In the genomic region with DNA sequence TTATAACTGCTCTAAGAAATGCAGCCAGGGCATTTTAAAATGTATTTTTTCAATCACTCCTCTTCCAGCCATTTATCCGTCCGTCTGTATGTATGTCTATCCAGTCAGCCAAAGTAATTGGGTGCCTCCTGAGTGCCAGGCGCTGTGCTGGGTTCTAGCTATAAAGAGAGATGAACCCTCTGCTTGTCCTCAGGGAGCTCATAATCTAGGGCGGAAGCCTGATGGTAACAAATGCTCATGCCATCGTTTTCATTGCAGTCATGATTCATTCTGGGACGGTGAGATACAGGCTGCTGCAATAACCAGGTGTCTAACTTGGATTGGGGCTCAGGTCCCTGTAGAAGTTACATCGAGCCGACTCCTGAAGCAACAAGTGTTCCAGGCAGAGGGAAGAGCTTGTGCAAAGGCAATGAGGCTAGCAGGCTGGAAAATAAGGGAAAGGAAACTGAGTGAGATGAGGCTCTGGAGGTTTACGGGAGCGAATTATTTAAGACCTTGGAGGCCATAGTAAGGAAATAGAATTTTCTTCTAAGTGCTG, we compare ENCODE assay signal across 8 cellular contexts. TPM values are rescaled to one million over a fixed set of nuclear protein-coding genes. Genes with fewer than 3 reads are reported as not detected.
DNase-seq lines count a peak whose midpoint lies in the region; ATAC-seq, FAIRE-seq and TF ChIP-seq lines count a peak whose summit lies in the region.

No MANE protein-coding gene starts in this region.

- TF ChIP-seq CTCF in kidney (IDR thresholded peaks at IDR 0.05; ENCODE audit: borderline replicate concordance, extremely low read depth, insufficient read depth) (no peak), testis (IDR thresholded peaks at IDR 0.05) (peak in 1 of 3 experiments; percentile 12)

- peaks cover 57% of the 10 kb centered on the region for H3K4me1 Mint-ChIP-seq in activated CD4-positive, alpha-beta T cell treated with anti-CD3 and anti-CD28 coated beads, Interleukin-2, amount 10 ng/mL, durations not matched to agents 24 days and 14 days

- no peaks in the 10 kb centered on the region for H3K9me3 Mint-ChIP-seq in activated CD4-positive, alpha-beta T cell treated with anti-CD3 and anti-CD28 coated beads, Interleukin-2, amount 10 ng/mL, durations not matched to agents 24 days and 14 days
- peaks cover 5% of the 10 kb centered on the region in 2 donors for H3K9me3 Mint-ChIP-seq in activated naive CD4-positive, alpha-beta T cell treated with anti-CD3 and anti-CD28 coated beads, Interleukin-2, amount 50 U/mL, for 72 hours

- 39 to 47% methylated on average over 10 of the region's 10 CpGs for WGBS in testis, 2 donors

- no peaks in the 10 kb centered on the region for H3K36me3 ChIP-seq in kidney (ENCODE audit: control insufficient read depth in 1 of 2, insufficient read depth in 2 of 2, low read length in 2 of 2)
- no peaks in the 10 kb centered on the region for H3K36me3 ChIP-seq in testis (ENCODE audit: low read depth, missing control alignments)

- intact Hi-C loops in activated CD4-positive, alpha-beta T cell treated with anti-CD3 and anti-CD28 coated beads, Interleukin-2, amount 10 ng/mL, durations not matched to agents 24 days and 14 days (cut with micrococcal nuclease), result loop anchor here (2.0 kb wide), 1 partner anchor 138 kb away; no protein-coding TSS in a partner anchor
- intact Hi-C loops in kidney (cut with DNase I), result loop anchor here (5.0 to 10.0 kb wide), 2 partner anchors 48 to 356 kb away; no protein-coding TSS in a partner anchor
- intact Hi-C loops in testis (cut with DNase I; ENCODE audit: low total_unique reads), result loop anchor here (10.0 kb wide), 1 partner anchor 46 kb away; no protein-coding TSS in a partner anchor

- peak overlapping the region; percentile 39 to 59 for H3K9ac ChIP-seq in kidney (ENCODE audit: low read length in 2 of 2)

- peaks cover 0 to 15% of the 10 kb centered on the region in 2 donors for H3K4me1 ChIP-seq in kidney (ENCODE audit: control insufficient read depth in 1 of 2, insufficient read depth in 1 of 2, low read depth in 1 of 2, low read length in 2 of 2)
- H3K4me1 ChIP-seq in testis, result peaks cover 23% of the 10 kb centered on the region

- peaks cover 5% of the 10 kb centered on the region for H3K36me3 Mint-ChIP-seq in activated CD4-positive, alpha-beta T cell treated with anti-CD3 and anti-CD28 coated beads, Interleukin-2, amount 10 ng/mL, durations not matched to agents 24 days and 14 days (ENCODE audit: low read depth)
- peaks cover 0 to 5% of the 10 kb centered on the region in 2 donors for H3K36me3 Mint-ChIP-seq in activated naive CD4-positive, alpha-beta T cell treated with anti-CD3 and anti-CD28 coated beads, Interleukin-2, amount 50 U/mL, for 72 hours

- H3K9me3 ChIP-seq in kidney (ENCODE audit: control insufficient read depth in 1 of 2, low read length in 2 of 2) (no peaks in the 10 kb centered on the region), testis (no peaks in the 10 kb centered on the region)

- no peak for ATAC-seq in activated naive CD4-positive, alpha-beta T cell treated with anti-CD3 and anti-CD28 coated beads, Interleukin-2, amount 50 U/mL, for 72 hours

- no peak for DNase-seq in activated CD4-positive, alpha-beta T cell treated with anti-CD3 and anti-CD28 coated beads, Interleukin-2, amount 10 ng/mL, durations not matched to agents 24 days and 14 days
- no peak for DNase-seq in activated CD4-positive, alpha-beta T cell treated with anti-CD3 and anti-CD28 coated beads for 4 hours
- DNase-seq in activated naive CD4-positive, alpha-beta T cell treated with anti-CD3 and anti-CD28 coated beads, Interleukin-2, amount 50 U/mL, for 72 hours (ENCODE audit: low spot score in 2 of 2), result no peak
- DNase-seq in kidney (no peak), testis (no peak), amygdala (lab: John Stamatoyannopoulos, UW) (no peak), superior temporal gyrus (ENCODE audit: extremely low spot score) (no peak), OCI-M1 (lab: John Stamatoyannopoulos, UW) (no peak)

- no peaks in the 10 kb centered on the region for H3K27me3 ChIP-seq in testis

- FAIRE-seq in kidney (lab: Jason Lieb, UNC), result no peak

- H3K27me3 Mint-ChIP-seq in activated CD4-positive, alpha-beta T cell treated with anti-CD3 and anti-CD28 coated beads, Interleukin-2, amount 10 ng/mL, durations not matched to agents 24 days and 14 days, result no peaks in the 10 kb centered on the region

- TF ChIP-seq POLR2A in testis (IDR thresholded peaks at IDR 0.05), result no peak

- H3K4me3 ChIP-seq in kidney (ENCODE audit: low read length in 2 of 2), result peak overlapping the region; percentile 35 to 61
- peak overlapping the region; percentile 74 to 75 for H3K4me3 ChIP-seq in testis

- H3K27ac Mint-ChIP-seq in activated CD4-positive, alpha-beta T cell treated with anti-CD3 and anti-CD28 coated beads, Interleukin-2, amount 10 ng/mL, durations not matched to agents 24 days and 14 days, result peak overlapping the region; percentile 100
- H3K27ac Mint-ChIP-seq in activated naive CD4-positive, alpha-beta T cell treated with anti-CD3 and anti-CD28 coated beads, Interleukin-2, amount 50 U/mL, for 72 hours, result peak overlapping the region; percentile 92 to 94

- H3K27ac ChIP-seq in kidney (ENCODE audit: low read depth in 2 of 2, low read length in 2 of 2) (peak overlapping the region; percentile 7 to 76), testis (peak overlapping the region; percentile 83 to 97)

- peak overlapping the region; percentile 91 for H3K4me3 Mint-ChIP-seq in activated CD4-positive, alpha-beta T cell treated with anti-CD3 and anti-CD28 coated beads, Interleukin-2, amount 10 ng/mL, durations not matched to agents 24 days and 14 days

RNA-seq across cellular contexts. Expression of a gene that starts 11.6 kb away (rescaled TPM):
- total RNA-seq in activated CD4-positive, alpha-beta T cell treated with anti-CD3 and anti-CD28 coated beads, Interleukin-2, amount 10 ng/mL, durations not matched to agents 24 days and 14 days, result 53.2 and 55.5 TPM in 2 replicates
- 100 to 1,000 TPM in 1 of 2 donors, 10 to 100 TPM in 1; 55.4 to 110 TPM for total RNA-seq in activated naive CD4-positive, alpha-beta T cell treated with anti-CD3 and anti-CD28 coated beads, Interleukin-2, amount 50 U/mL, for 72 hours
- total RNA-seq in kidney (69.5 TPM), testis (100 to 1,000 TPM; 120 to 288 TPM)
- polyA plus RNA-seq in kidney (ENCODE audit: insufficient read depth, low read depth, low replicate concordance) (148 TPM), testis (ENCODE audit: insufficient read depth, low read depth, low replicate concordance) (88.9 TPM)

RNA-seq across cellular contexts. Expression of a gene that starts 25.4 kb away (rescaled TPM):
- 0.19 and 0.21 TPM in 2 replicates for total RNA-seq in activated CD4-positive, alpha-beta T cell treated with anti-CD3 and anti-CD28 coated beads, Interleukin-2, amount 10 ng/mL, durations not matched to agents 24 days and 14 days
- total RNA-seq in activated naive CD4-positive, alpha-beta T cell treated with anti-CD3 and anti-CD28 coated beads, Interleukin-2, amount 50 U/mL, for 72 hours, result under 1 TPM; 0.29 to 0.68 TPM
- total RNA-seq in kidney, result 23.3 TPM
- polyA plus RNA-seq in kidney (ENCODE audit: insufficient read depth, low read depth, low replicate concordance), result 2.5 TPM
- 10 to 100 TPM in 1 of 2 donors, 1 to 10 TPM in 1; 10.0 to 10.2 TPM for total RNA-seq in testis
- polyA plus RNA-seq in testis (ENCODE audit: insufficient read depth, low read depth, low replicate concordance), result 5.2 TPM

RNA-seq across cellular contexts. Expression of a gene that starts 56.4 kb away (rescaled TPM):
- total RNA-seq in activated CD4-positive, alpha-beta T cell treated with anti-CD3 and anti-CD28 coated beads, Interleukin-2, amount 10 ng/mL, durations not matched to agents 24 days and 14 days, result 33.9 and 34.7 TPM in 2 replicates
- 10 to 100 TPM; 12.8 to 16.5 TPM for total RNA-seq in activated naive CD4-positive, alpha-beta T cell treated with anti-CD3 and anti-CD28 coated beads, Interleukin-2, amount 50 U/mL, for 72 hours
- total RNA-seq in kidney (48.2 TPM), testis (10 to 100 TPM; 73.7 to 86.8 TPM)
- polyA plus RNA-seq in kidney (ENCODE audit: insufficient read depth, low read depth, low replicate concordance) (8.5 TPM), testis (ENCODE audit: insufficient read depth, low read depth, low replicate concordance) (32.5 TPM)
